Comparison of ENCODE assay signal across 9 cellular contexts in the genomic region with DNA sequence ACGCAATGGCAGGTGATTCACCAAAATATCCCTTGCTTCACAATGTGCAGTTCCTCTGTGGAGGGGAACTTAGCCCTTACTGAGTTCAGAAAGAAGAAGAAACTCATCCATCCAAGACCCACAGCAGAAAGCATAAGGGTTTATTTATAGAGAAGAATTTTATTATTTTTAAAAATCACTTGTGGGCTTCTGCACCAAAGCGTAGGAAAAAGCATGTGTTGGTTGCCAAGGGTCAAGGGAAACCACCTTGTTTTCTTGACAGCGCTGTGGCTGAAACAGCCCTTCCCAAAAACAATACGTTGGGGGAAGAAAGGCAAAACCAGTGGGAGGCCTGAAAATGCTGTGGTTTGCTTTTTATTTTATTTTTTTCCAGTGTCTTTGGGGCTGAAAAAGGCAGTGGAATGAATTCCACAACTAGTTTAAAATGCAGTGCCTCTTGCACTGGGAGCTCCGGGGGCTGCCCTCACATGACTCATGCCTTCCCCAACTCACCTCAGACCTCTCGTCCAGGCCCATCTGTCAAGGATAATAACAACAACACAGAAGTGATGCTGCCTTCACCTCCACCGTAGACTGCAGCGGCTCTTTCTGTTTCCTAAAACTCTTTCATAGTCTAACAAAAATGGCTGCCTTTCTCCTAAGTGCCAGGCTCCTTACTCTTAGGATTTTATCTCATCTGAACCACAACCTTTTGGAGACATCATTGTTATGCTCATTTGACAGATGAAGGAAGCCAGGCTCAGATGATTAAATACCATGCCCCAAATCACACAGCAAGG.
DNase-seq lines count a peak whose midpoint lies in the region; ATAC-seq and TF ChIP-seq lines count a peak whose summit lies in the region.
"Had no signal": no experiment of that assay in that cellular context is flagged by ENCODE, and none has a peak within 500 bp of the region (broad histone marks: within the 10 kb centered on the region; RNA-seq: fewer than 3 reads in every experiment).

No MANE protein-coding gene starts in this region.

- peaks cover 47% of the 10 kb centered on the region for H3K4me1 Mint-ChIP-seq in nephron

- H3K27ac Mint-ChIP-seq in nephron, result peak overlapping the region; percentile 93 to 97 (median 94)

- no peaks in the 10 kb centered on the region for H3K27me3 Mint-ChIP-seq in nephron (ENCODE audit: low read depth)

- no peaks in the 10 kb centered on the region for H3K9me3 Mint-ChIP-seq in nephron
- H3K9me3 Mint-ChIP-seq: naive thymus-derived CD8-positive, alpha-beta T cell had no signal

- TF ChIP-seq CTCF in WERI-Rb-1 (IDR thresholded peaks at IDR 0.05; ENCODE audit: low read depth, low read length) (no peak), nephron (IDR thresholded peaks at IDR 0.05; ENCODE audit: unreplicated experiment in 3 of 3) (no peak)

- H3K4me3 Mint-ChIP-seq in nephron, result no peak overlapping the region

- H3K9me3 ChIP-seq in WERI-Rb-1 (ENCODE audit: severe bottlenecking), result no peaks in the 10 kb centered on the region

- no peak overlapping the region for H3K27ac ChIP-seq in WERI-Rb-1

- no peaks in the 10 kb centered on the region for H3K36me3 ChIP-seq in WERI-Rb-1

- DNase-seq in WERI-Rb-1 (peak; percentile 35), NCI-H510A treated with DMSO at 0.1 percent for 48 hours (lab: John Stamatoyannopoulos, UW) (no peak), hepatic stellate cell (ENCODE audit: low spot score) (no peak), SW 1271 (lab: John Stamatoyannopoulos, UW) (no peak)
- DNase-seq: naive thymus-derived CD8-positive, alpha-beta T cell had no signal

- no peaks in the 10 kb centered on the region for H3K36me3 Mint-ChIP-seq in nephron (ENCODE audit: low read depth)
- H3K36me3 Mint-ChIP-seq: naive thymus-derived CD8-positive, alpha-beta T cell had no signal

- no peaks in the 10 kb centered on the region for H3K27me3 ChIP-seq in WERI-Rb-1 (ENCODE audit: insufficient read depth, low read depth, severe bottlenecking)

- H3K4me3 ChIP-seq in WERI-Rb-1 (ENCODE audit: low read depth, low read length), result no peak overlapping the region

- ATAC-seq in GM18502 (IDR thresholded peaks at IDR 0.05; ENCODE audit: poor library complexity, unreplicated experiment), result peak; percentile 64
- peak; percentile 44 for ATAC-seq in HG02571 (IDR thresholded peaks at IDR 0.05; ENCODE audit: unreplicated experiment)
- ATAC-seq in GM18519 (IDR thresholded peaks at IDR 0.05; ENCODE audit: low FRiP score, unreplicated experiment), result no peak
